In the genomic region with DNA sequence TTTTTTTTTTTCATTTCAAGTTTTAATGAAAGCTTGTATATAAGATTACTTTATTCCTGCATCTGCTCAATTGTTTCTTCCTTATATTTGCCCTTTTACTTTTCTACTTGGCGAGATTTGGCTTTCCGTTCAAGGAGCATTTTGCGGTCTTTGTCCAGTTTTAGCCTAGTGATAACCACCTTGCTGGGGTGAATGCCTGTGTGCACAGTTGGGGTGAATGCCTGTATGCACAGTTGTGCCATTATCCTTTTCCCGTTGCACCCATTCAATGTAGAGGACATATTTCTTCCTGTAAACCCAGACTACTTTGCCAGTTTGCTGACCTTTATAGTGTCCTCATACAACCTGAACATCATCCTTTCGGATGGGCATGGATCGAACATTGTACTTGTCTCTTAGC, we compare ENCODE assay signal across 35 cellular contexts.
"Had no signal": no experiment of that assay in that cellular context is flagged by ENCODE, and none has a peak within 500 bp of the region (broad histone marks: within the 10 kb centered on the region; RNA-seq: fewer than 3 reads in every experiment).

No MANE protein-coding gene starts in this region.

- H3K4me3 Mint-ChIP-seq: activated B cell treated with CpG ODN at 0.5 μM for 24 hours; activated CD8-positive, alpha-beta T cell treated with anti-CD3 and anti-CD28 coated beads for 36 hours; activated naive CD4-positive, alpha-beta T cell treated with anti-CD3 and anti-CD28 coated beads for 36 hours; activated naive CD4-positive, alpha-beta T cell treated with anti-CD3 and anti-CD28 coated beads, Interleukin-2, amount 50 U/mL, for 24 hours; activated naive CD8-positive, alpha-beta T cell treated with anti-CD3 and anti-CD28 coated beads for 36 hours; activated naive CD8-positive, alpha-beta T cell treated with anti-CD3 and anti-CD28 coated beads, Interleukin-2, amount 50 U/mL, for 24 hours; activated T-cell treated with anti-CD3 and anti-CD28 coated beads, Interleukin-2, amount 50 U/mL, for 4 hours; brain; T-helper 1 cell treated with Interleukin-12 subunit alpha and Interleukin-12 subunit beta and Interleukin-4 antibody, amounts not matched to agents 30 μg/mL and 1 μg/mL, for 36 hours; T-helper 2 cell treated with Interferon-gamma antibody and Interleukin-4, amounts not matched to agents 5 μg/mL and 100 μg/mL, for 36 hours had no signal

- H3K9me3 ChIP-seq: adrenal gland, breast epithelium, colonic mucosa, esophagus squamous epithelium, gastroesophageal sphincter had no signal

- H3K27ac ChIP-seq: adrenal gland, breast epithelium, cardiac muscle cell, colonic mucosa, epithelial cell of prostate, esophagus squamous epithelium, gastroesophageal sphincter, heart right ventricle, WERI-Rb-1 had no signal

- H3K4me3 ChIP-seq: adrenal gland, breast epithelium, cardiac muscle cell, colonic mucosa, esophagus squamous epithelium, gastroesophageal sphincter, heart right ventricle had no signal

- H3K27ac Mint-ChIP-seq: activated B cell treated with CpG ODN at 0.5 μM for 24 hours; activated CD8-positive, alpha-beta T cell treated with anti-CD3 and anti-CD28 coated beads for 36 hours; activated naive CD4-positive, alpha-beta T cell treated with anti-CD3 and anti-CD28 coated beads for 36 hours; activated naive CD4-positive, alpha-beta T cell treated with anti-CD3 and anti-CD28 coated beads, Interleukin-2, amount 50 U/mL, for 24 hours; activated naive CD8-positive, alpha-beta T cell treated with anti-CD3 and anti-CD28 coated beads for 36 hours; activated naive CD8-positive, alpha-beta T cell treated with anti-CD3 and anti-CD28 coated beads, Interleukin-2, amount 50 U/mL, for 24 hours; activated T-helper 2 cell treated with anti-CD3 and anti-CD28 coated beads, Interferon-gamma antibody, Interleukin-2, Interleukin-4, amounts not matched to agents 10 μg/mL and 5 μg/mL and 100 μg/mL, durations not matched to agents 14 hours and 24 hours and 36 hours; brain; T-helper 1 cell treated with Interleukin-12 subunit alpha and Interleukin-12 subunit beta and Interleukin-4 antibody, amounts not matched to agents 30 μg/mL and 1 μg/mL, for 36 hours; T-helper 2 cell treated with Interferon-gamma antibody and Interleukin-4, amounts not matched to agents 5 μg/mL and 100 μg/mL, for 36 hours had no signal

- H3K4me1 ChIP-seq: breast epithelium, colonic mucosa had no signal

- FAIRE-seq: endometrium, endothelial cell of umbilical vein had no signal

- ATAC-seq: activated CD4-positive, CD25-positive, alpha-beta regulatory T cell treated with anti-CD3 and anti-CD28 coated beads, Interleukin-2, amount 50 U/mL, for 24 hours; activated CD8-positive, alpha-beta T cell treated with anti-CD3 and anti-CD28 coated beads for 36 hours; activated naive CD8-positive, alpha-beta T cell treated with anti-CD3 and anti-CD28 coated beads, Interleukin-2, amount 50 U/mL, for 24 hours; activated T-cell treated with anti-CD3 and anti-CD28 coated beads, Interleukin-2, amount 50 U/mL, for 4 hours; gastroesophageal sphincter; heart right ventricle had no signal

- H3K9me3 Mint-ChIP-seq: activated naive CD4-positive, alpha-beta T cell treated with anti-CD3 and anti-CD28 coated beads for 36 hours; activated naive CD4-positive, alpha-beta T cell treated with anti-CD3 and anti-CD28 coated beads, Interleukin-2, amount 50 U/mL, for 24 hours; activated naive CD8-positive, alpha-beta T cell treated with anti-CD3 and anti-CD28 coated beads, Interleukin-2, amount 50 U/mL, for 24 hours; activated T-cell treated with anti-CD3 and anti-CD28 coated beads, Interleukin-2, amount 50 U/mL, for 4 hours; T-helper 2 cell treated with Interferon-gamma antibody and Interleukin-4, amounts not matched to agents 5 μg/mL and 100 μg/mL, for 36 hours had no signal

- DNase-seq: activated B cell treated with CpG ODN at 0.5 μM for 24 hours; activated CD4-positive, alpha-beta T cell treated with anti-CD3 and anti-CD28 coated beads for 48 hours; activated CD4-positive, alpha-beta T cell treated with anti-CD3 and anti-CD28 coated beads, Interleukin-2, amount 50 U/mL, for 1 hour; activated CD4-positive, alpha-beta T cell treated with anti-CD3 and anti-CD28 coated beads, Interleukin-2, amount 50 U/mL, for 48 hours; activated CD8-positive, alpha-beta memory T cell treated with anti-CD3 and anti-CD28 coated beads for 24 hours; activated CD8-positive, alpha-beta T cell treated with anti-CD3 and anti-CD28 coated beads for 36 hours; activated effector memory CD4-positive, alpha-beta T cell treated with anti-CD3 and anti-CD28 coated beads, Interleukin-2, amount 50 U/mL, for 16 hours; activated naive CD4-positive, alpha-beta T cell treated with anti-CD3 and anti-CD28 coated beads for 36 hours; activated naive CD8-positive, alpha-beta T cell treated with anti-CD3 and anti-CD28 coated beads for 36 hours; activated naive CD8-positive, alpha-beta T cell treated with anti-CD3 and anti-CD28 coated beads, Interleukin-2, amount 50 U/mL, for 24 hours; activated T-cell treated with anti-CD3 and anti-CD28 coated beads, Interleukin-2, amount 50 U/mL, for 4 hours; adrenal gland; amygdala; aorta; central memory CD4-positive, alpha-beta T cell; cerebellar nuclear complex; colonic mucosa; effector CD8-positive, alpha-beta T cell; esophagus squamous epithelium; foreskin melanocyte; heart right ventricle; T1000; WERI-Rb-1 had no signal

- H3K27me3 ChIP-seq: adrenal gland, breast epithelium, cardiac muscle cell, colonic mucosa, esophagus squamous epithelium, gastroesophageal sphincter, heart right ventricle had no signal

- H3K36me3 ChIP-seq: adrenal gland, breast epithelium, cardiac muscle cell, colonic mucosa, esophagus squamous epithelium, gastroesophageal sphincter, heart right ventricle, WERI-Rb-1 had no signal

- H3K27me3 Mint-ChIP-seq: activated B cell treated with CpG ODN at 0.5 μM for 24 hours; activated CD8-positive, alpha-beta T cell treated with anti-CD3 and anti-CD28 coated beads for 36 hours; activated naive CD4-positive, alpha-beta T cell treated with anti-CD3 and anti-CD28 coated beads, Interleukin-2, amount 50 U/mL, for 24 hours; activated naive CD8-positive, alpha-beta T cell treated with anti-CD3 and anti-CD28 coated beads for 36 hours; activated naive CD8-positive, alpha-beta T cell treated with anti-CD3 and anti-CD28 coated beads, Interleukin-2, amount 50 U/mL, for 24 hours; brain had no signal
